6 cellular contexts compared by ENCODE assay signal in the genomic region with DNA sequence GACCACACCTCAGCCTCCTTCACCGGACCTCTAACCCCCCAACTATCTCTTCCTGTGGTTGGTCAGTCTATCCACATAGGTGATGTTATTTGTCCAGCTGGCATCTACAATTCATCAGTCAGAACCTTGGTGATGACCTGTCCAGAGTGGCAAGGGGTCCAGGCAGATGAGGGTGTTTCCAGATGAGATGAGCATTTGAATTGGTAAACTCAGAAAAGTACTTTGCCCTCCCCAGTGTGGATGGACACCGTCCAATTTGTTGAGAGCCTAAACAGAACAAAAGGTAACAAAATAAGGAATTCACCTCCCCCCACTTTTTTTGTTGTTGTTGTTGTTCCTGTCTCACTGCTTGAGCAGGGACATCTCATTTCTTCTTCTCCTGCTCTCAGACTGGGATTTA. TPM values are rescaled to one million over a fixed set of nuclear protein-coding genes. Genes with fewer than 3 reads are reported as not detected.
"Had no signal": no experiment of that assay in that cellular context is flagged by ENCODE, and none has a peak within 500 bp of the region (broad histone marks: within the 10 kb centered on the region; RNA-seq: fewer than 3 reads in every experiment).

No MANE protein-coding gene starts in this region.

- FAIRE-seq: HTR-8/SVneo, K562 had no signal

- H3K27ac ChIP-seq: HL-60 had no signal

- DNase-seq: IMR-90, KBM-7 had no signal

- ATAC-seq: K562 had no signal

- H3K27ac Mint-ChIP-seq: IgD-negative memory B cell had no signal

- H3K4me3 ChIP-seq: K562 had no signal

RNA-seq across cellular contexts. Expression of a gene that starts 34.3 kb away (rescaled TPM):
- polyA plus RNA-seq: IgD-negative memory B cell had no signal
